ENCODE assay signal across 8 cellular contexts in the genomic region with DNA sequence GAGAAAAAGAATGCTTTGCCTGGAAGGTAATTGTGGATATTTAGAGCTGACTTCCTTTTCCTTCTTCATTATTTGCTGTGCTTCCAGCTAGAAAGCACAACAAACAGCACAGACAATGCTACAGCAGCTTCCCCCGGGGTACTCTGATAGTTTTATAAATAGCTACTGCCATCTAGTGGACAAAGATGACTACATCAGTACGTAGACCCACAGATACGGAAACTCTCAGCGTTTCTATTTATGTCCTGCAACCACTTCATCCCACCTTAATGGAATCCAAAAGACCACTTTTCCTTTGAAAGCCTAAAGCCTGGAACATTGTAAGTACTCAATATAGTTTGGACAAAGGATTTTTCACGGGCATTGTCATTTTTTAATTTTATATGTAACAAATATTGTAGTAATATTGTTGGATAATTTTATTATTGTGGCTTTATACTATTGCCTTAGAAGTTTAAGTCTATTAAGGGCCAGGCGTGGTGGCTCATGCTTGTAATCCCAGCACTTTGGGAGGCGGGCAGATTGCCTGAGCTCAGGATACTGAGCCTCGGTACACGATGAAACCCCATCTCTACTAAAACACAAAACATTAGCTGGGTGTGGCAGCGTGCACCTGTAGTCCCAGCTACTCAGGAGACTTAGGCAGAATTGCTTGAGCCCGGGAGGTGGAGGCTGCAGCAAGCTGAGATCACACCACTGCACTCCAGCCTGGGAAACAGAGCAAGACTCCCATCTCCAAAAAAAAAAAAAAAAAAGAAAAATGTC. TPM values are rescaled to one million over a fixed set of nuclear protein-coding genes. Genes with fewer than 3 reads are reported as not detected.
DNase-seq lines count a peak whose midpoint lies in the region; ATAC-seq lines count a peak whose summit lies in the region.

No MANE protein-coding gene starts in this region.

- peaks cover 28% of the 10 kb centered on the region for H3K4me1 Mint-ChIP-seq in activated T-helper 17 cell treated with anti-CD3 and anti-CD28 coated beads, Interleukin-2, amount 50 U/mL, for 72 hours

- ATAC-seq in GM21390 (IDR thresholded peaks at IDR 0.05; ENCODE audit: unreplicated experiment) (peak; percentile 77), Right ventricle myocardium superior (ENCODE audit: poor library complexity) (peak; percentile 87)
- ATAC-seq in activated T-helper 17 cell treated with anti-CD3 and anti-CD28 coated beads, Interleukin-2, amount 50 U/mL, for 72 hours (replicated peaks), result peak; percentile 77

- peak; percentile 22 for DNase-seq in GDM1 (lab: John Stamatoyannopoulos, UW)
- DNase-seq in HPDE6-E6E7 (ENCODE audit: extremely low spot score), result peak; percentile 60
- DNase-seq in NCI-H69 (lab: John Stamatoyannopoulos, UW), result peak; percentile 88
- no peak for DNase-seq in Right ventricle myocardium superior
- peak; percentile 61 for DNase-seq in retina
- no peak for DNase-seq in activated CD4-positive, alpha-beta T cell treated with anti-CD3 and anti-CD28 coated beads for 1 hour

- H3K9me3 Mint-ChIP-seq in activated T-helper 17 cell treated with anti-CD3 and anti-CD28 coated beads, Interleukin-2, amount 50 U/mL, for 72 hours, result no peaks in the 10 kb centered on the region

- H3K27ac Mint-ChIP-seq in activated T-helper 17 cell treated with anti-CD3 and anti-CD28 coated beads, Interleukin-2, amount 50 U/mL, for 72 hours, result peak overlapping the region; percentile 62

- H3K27me3 Mint-ChIP-seq in activated T-helper 17 cell treated with anti-CD3 and anti-CD28 coated beads, Interleukin-2, amount 50 U/mL, for 72 hours, result no peaks in the 10 kb centered on the region

- H3K4me3 Mint-ChIP-seq in activated T-helper 17 cell treated with anti-CD3 and anti-CD28 coated beads, Interleukin-2, amount 50 U/mL, for 72 hours, result no peak overlapping the region

- intact Hi-C loops in Right ventricle myocardium superior (cut with DNase I), result no loop called here

- peaks cover 65% of the 10 kb centered on the region for H3K36me3 Mint-ChIP-seq in activated T-helper 17 cell treated with anti-CD3 and anti-CD28 coated beads, Interleukin-2, amount 50 U/mL, for 72 hours (ENCODE audit: low read depth)

RNA-seq across cellular contexts. Expression of a gene that starts 7.5 kb away (rescaled TPM):
- 1,000 to 10,000 TPM; 1,670 to 3,247 TPM for total RNA-seq in activated T-helper 17 cell treated with anti-CD3 and anti-CD28 coated beads, Interleukin-2, amount 50 U/mL, for 72 hours
- 1,336 TPM for total RNA-seq in Right ventricle myocardium superior

Comparison
In these comparisons a context has a peak if more than half of its experiments do, and no peak if none do; other contexts are left out.
1. DNase-seq: peak in GDM1 (single experiment), HPDE6-E6E7 (single experiment), NCI-H69 (single experiment) and retina (single experiment); none in Right ventricle myocardium superior (single experiment) and activated CD4-positive, alpha-beta T cell treated with anti-CD3 and anti-CD28 coated beads for 1 hour (single experiment).
2. Peak in every context shown above with its lines, with median percentiles within 50 percentile points of each other: ATAC-seq.